Comparison of ENCODE assay signal across 1 cellular context in the genomic region with DNA sequence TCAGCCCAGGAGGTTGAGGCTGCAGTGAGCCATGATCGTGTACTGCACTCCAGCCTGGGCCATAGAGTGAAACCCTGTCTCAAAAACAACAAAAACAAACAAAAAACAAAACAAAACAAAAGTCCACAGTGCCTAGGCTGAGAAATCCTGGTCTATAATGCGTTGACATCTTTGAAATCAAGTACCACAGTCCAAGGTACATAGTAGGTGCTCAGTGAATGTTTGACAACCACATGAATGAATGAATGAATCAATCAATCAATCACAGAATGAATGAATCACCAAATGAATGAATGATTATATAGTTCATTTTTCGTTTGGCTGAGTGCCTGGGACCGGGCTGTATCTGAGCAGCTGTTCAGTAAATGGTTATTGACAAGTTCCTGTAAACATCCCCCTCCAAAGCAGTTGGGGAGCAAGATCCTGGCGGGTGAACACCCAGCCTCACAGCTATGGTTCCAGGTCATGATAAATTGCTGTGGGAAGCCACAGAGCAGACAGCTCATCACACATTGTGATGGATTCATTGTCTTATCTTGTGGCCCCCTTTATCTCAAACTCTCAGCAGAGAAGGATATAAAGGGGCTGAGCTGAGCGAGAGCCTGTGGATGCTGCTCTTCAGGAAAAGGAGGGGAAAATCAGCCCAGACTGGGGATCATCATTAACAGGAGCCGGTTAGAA.
A peak's percentile ranks its signal among the peaks of the same experiment; 100 is the strongest.
TF ChIP-seq lines count a peak whose summit lies in the region.

No MANE protein-coding gene starts in this region.

TF ChIP-seq in K562, 482 proteins besides CTCF, POLR2A, EP300 and RAD21 (continued from another document and continues in another):
- TF ChIP-seq, protein P1, sequence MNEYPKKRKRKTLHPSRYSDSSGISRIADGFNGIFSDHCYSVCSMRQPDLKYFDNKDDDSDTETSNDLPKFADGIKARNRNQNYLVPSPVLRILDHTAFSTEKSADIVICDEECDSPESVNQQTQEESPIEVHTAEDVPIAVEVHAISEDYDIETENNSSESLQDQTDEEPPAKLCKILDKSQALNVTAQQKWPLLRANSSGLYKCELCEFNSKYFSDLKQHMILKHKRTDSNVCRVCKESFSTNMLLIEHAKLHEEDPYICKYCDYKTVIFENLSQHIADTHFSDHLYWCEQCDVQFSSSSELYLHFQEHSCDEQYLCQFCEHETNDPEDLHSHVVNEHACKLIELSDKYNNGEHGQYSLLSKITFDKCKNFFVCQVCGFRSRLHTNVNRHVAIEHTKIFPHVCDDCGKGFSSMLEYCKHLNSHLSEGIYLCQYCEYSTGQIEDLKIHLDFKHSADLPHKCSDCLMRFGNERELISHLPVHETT (CRISPR knock-in tag; conservative IDR thresholded peaks at IDR 0.05 in 1 of 2, IDR thresholded peaks at IDR 0.05 in 1 of 2): 0 out of 4 replicates have a peak, but pooled peaks of 1 of the 2 experiments have one; percentile 36
- TF ChIP-seq LARP7 (IDR thresholded peaks at IDR 0.05): no peak
- TF ChIP-seq IFI16 (CRISPR knock-in tag; IDR thresholded peaks at IDR 0.05): no peak
- TF ChIP-seq, protein P2, sequence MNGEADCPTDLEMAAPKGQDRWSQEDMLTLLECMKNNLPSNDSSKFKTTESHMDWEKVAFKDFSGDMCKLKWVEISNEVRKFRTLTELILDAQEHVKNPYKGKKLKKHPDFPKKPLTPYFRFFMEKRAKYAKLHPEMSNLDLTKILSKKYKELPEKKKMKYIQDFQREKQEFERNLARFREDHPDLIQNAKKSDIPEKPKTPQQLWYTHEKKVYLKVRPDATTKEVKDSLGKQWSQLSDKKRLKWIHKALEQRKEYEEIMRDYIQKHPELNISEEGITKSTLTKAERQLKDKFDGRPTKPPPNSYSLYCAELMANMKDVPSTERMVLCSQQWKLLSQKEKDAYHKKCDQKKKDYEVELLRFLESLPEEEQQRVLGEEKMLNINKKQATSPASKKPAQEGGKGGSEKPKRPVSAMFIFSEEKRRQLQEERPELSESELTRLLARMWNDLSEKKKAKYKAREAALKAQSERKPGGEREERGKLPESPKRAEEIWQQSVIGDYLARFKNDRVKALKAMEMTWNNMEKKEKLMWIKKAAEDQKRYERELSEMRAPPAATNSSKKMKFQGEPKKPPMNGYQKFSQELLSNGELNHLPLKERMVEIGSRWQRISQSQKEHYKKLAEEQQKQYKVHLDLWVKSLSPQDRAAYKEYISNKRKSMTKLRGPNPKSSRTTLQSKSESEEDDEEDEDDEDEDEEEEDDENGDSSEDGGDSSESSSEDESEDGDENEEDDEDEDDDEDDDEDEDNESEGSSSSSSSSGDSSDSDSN (IDR thresholded peaks at IDR 0.05; ENCODE audit: borderline replicate concordance in 1 of 2, low read depth in 2 of 2, low read length in 2 of 2): no peak
- TF ChIP-seq HMG20A (CRISPR knock-in tag; conservative IDR thresholded peaks at IDR 0.05): no peak
- no peak for TF ChIP-seq NFXL1 (CRISPR knock-in tag; IDR thresholded peaks at IDR 0.05)
- TF ChIP-seq, protein P3, sequence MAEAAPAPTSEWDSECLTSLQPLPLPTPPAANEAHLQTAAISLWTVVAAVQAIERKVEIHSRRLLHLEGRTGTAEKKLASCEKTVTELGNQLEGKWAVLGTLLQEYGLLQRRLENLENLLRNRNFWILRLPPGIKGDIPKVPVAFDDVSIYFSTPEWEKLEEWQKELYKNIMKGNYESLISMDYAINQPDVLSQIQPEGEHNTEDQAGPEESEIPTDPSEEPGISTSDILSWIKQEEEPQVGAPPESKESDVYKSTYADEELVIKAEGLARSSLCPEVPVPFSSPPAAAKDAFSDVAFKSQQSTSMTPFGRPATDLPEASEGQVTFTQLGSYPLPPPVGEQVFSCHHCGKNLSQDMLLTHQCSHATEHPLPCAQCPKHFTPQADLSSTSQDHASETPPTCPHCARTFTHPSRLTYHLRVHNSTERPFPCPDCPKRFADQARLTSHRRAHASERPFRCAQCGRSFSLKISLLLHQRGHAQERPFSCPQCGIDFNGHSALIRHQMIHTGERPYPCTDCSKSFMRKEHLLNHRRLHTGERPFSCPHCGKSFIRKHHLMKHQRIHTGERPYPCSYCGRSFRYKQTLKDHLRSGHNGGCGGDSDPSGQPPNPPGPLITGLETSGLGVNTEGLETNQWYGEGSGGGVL (CRISPR knock-in tag; IDR thresholded peaks at IDR 0.05): no peak
- TF ChIP-seq HMGN3 (IDR thresholded peaks at IDR 0.05; ENCODE audit: borderline replicate concordance, extremely low read depth, insufficient read length, low read depth, low read length): no peak
- no peak for TF ChIP-seq FOS (IDR thresholded peaks at IDR 0.05; ENCODE audit: extremely low read depth, insufficient read length)
- TF ChIP-seq NR1H2 (CRISPR knock-in tag; IDR thresholded peaks at IDR 0.05): no peak
- TF ChIP-seq NUFIP1 (IDR thresholded peaks at IDR 0.05; ENCODE audit: partially characterized antibody): no peak
- TF ChIP-seq, protein P4, sequence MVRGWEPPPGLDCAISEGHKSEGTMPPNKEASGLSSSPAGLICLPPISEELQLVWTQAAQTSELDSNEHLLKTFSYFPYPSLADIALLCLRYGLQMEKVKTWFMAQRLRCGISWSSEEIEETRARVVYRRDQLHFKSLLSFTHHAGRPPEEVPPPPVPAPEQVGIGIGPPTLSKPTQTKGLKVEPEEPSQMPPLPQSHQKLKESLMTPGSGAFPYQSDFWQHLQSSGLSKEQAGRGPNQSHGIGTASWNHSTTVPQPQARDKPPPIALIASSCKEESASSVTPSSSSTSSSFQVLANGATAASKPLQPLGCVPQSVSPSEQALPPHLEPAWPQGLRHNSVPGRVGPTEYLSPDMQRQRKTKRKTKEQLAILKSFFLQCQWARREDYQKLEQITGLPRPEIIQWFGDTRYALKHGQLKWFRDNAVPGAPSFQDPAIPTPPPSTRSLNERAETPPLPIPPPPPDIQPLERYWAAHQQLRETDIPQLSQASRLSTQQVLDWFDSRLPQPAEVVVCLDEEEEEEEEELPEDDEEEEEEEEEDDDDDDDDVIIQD (CRISPR knock-in tag; IDR thresholded peaks at IDR 0.05): no peak
- TF ChIP-seq, protein P5, sequence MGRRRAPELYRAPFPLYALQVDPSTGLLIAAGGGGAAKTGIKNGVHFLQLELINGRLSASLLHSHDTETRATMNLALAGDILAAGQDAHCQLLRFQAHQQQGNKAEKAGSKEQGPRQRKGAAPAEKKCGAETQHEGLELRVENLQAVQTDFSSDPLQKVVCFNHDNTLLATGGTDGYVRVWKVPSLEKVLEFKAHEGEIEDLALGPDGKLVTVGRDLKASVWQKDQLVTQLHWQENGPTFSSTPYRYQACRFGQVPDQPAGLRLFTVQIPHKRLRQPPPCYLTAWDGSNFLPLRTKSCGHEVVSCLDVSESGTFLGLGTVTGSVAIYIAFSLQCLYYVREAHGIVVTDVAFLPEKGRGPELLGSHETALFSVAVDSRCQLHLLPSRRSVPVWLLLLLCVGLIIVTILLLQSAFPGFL (CRISPR knock-in tag; IDR thresholded peaks at IDR 0.05): no peak
- no peak for TF ChIP-seq NFRKB (IDR thresholded peaks at IDR 0.05; ENCODE audit: low read depth)
- no peak for TF ChIP-seq MCM5 (IDR thresholded peaks at IDR 0.05; ENCODE audit: low read depth)
- TF ChIP-seq NFE2L1 (tag; IDR thresholded peaks at IDR 0.05; ENCODE audit: borderline replicate concordance, low read depth): no peak
- TF ChIP-seq SRSF1 (IDR thresholded peaks at IDR 0.05; ENCODE audit: low read depth, low read length): no peak
- no peak for TF ChIP-seq ADNP (tag; IDR thresholded peaks at IDR 0.05)
- no peak for TF ChIP-seq ELF1 (tag; IDR thresholded peaks at IDR 0.05)
- TF ChIP-seq PHB2 (IDR thresholded peaks at IDR 0.05; ENCODE audit: low read depth): no peak
- TF ChIP-seq, protein P6, sequence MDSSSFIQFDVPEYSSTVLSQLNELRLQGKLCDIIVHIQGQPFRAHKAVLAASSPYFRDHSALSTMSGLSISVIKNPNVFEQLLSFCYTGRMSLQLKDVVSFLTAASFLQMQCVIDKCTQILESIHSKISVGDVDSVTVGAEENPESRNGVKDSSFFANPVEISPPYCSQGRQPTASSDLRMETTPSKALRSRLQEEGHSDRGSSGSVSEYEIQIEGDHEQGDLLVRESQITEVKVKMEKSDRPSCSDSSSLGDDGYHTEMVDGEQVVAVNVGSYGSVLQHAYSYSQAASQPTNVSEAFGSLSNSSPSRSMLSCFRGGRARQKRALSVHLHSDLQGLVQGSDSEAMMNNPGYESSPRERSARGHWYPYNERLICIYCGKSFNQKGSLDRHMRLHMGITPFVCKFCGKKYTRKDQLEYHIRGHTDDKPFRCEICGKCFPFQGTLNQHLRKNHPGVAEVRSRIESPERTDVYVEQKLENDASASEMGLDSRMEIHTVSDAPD (CRISPR knock-in tag; IDR thresholded peaks at IDR 0.05): no peak
- TF ChIP-seq NFE2 (IDR thresholded peaks at IDR 0.05; ENCODE audit: low read depth): peak; percentile 57; the same call in 1 of the 2 replicates
- TF ChIP-seq STAG1 (CRISPR knock-in tag; IDR thresholded peaks at IDR 0.05; ENCODE audit: borderline replicate concordance): no peak
- no peak for TF ChIP-seq KLF6 (CRISPR knock-in tag; IDR thresholded peaks at IDR 0.05; ENCODE audit: borderline replicate concordance)
- TF ChIP-seq, protein P7, sequence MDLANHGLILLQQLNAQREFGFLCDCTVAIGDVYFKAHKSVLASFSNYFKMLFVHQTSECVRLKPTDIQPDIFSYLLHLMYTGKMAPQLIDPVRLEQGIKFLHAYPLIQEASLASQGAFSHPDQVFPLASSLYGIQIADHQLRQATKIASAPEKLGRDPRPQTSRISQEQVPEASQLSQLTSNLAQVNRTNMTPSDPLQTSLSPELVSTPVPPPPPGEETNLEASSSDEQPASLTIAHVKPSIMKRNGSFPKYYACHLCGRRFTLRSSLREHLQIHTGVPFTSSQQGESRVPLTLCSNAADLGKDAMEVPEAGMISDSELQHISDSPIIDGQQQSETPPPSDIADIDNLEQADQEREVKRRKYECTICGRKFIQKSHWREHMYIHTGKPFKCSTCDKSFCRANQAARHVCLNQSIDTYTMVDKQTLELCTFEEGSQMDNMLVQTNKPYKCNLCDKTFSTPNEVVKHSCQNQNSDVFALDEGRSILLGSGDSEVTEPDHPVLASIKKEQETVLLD (IDR thresholded peaks at IDR 0.05): no peak
- TF ChIP-seq, protein P8, sequence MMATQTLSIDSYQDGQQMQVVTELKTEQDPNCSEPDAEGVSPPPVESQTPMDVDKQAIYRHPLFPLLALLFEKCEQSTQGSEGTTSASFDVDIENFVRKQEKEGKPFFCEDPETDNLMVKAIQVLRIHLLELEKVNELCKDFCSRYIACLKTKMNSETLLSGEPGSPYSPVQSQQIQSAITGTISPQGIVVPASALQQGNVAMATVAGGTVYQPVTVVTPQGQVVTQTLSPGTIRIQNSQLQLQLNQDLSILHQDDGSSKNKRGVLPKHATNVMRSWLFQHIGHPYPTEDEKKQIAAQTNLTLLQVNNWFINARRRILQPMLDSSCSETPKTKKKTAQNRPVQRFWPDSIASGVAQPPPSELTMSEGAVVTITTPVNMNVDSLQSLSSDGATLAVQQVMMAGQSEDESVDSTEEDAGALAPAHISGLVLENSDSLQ (IDR thresholded peaks at IDR 0.05): peak; percentile 86
- TF ChIP-seq RBM17 (IDR thresholded peaks at IDR 0.05; ENCODE audit: borderline replicate concordance, low read depth, low read length): no peak
- TF ChIP-seq SP2 (IDR thresholded peaks at IDR 0.05; ENCODE audit: extremely low read depth, low read depth, low read length, poor library complexity, severe bottlenecking): no peak
- no peak for TF ChIP-seq EZH2 (IDR thresholded peaks at IDR 0.05; ENCODE audit: borderline replicate concordance, low read depth, low read length)
- peak; percentile 75 to 94; a peak in 3 of 4 replicates for TF ChIP-seq RCOR1 (IDR thresholded peaks at IDR 0.05; ENCODE audit: borderline replicate concordance in 1 of 2, low read depth in 2 of 2, low read length in 2 of 2)
- TF ChIP-seq, protein P9, sequence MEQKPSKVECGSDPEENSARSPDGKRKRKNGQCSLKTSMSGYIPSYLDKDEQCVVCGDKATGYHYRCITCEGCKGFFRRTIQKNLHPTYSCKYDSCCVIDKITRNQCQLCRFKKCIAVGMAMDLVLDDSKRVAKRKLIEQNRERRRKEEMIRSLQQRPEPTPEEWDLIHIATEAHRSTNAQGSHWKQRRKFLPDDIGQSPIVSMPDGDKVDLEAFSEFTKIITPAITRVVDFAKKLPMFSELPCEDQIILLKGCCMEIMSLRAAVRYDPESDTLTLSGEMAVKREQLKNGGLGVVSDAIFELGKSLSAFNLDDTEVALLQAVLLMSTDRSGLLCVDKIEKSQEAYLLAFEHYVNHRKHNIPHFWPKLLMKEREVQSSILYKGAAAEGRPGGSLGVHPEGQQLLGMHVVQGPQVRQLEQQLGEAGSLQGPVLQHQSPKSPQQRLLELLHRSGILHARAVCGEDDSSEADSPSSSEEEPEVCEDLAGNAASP (IDR thresholded peaks at IDR 0.05): no peak
- TF ChIP-seq PCBP1 (IDR thresholded peaks at IDR 0.05; ENCODE audit: low read depth, low read length, poor library complexity, severe bottlenecking): no peak
- TF ChIP-seq, protein P10, sequence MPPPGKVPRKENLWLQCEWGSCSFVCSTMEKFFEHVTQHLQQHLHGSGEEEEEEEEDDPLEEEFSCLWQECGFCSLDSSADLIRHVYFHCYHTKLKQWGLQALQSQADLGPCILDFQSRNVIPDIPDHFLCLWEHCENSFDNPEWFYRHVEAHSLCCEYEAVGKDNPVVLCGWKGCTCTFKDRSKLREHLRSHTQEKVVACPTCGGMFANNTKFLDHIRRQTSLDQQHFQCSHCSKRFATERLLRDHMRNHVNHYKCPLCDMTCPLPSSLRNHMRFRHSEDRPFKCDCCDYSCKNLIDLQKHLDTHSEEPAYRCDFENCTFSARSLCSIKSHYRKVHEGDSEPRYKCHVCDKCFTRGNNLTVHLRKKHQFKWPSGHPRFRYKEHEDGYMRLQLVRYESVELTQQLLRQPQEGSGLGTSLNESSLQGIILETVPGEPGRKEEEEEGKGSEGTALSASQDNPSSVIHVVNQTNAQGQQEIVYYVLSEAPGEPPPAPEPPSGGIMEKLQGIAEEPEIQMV (tag; conservative IDR thresholded peaks at IDR 0.05; ENCODE audit: low read depth): no peak
- peak in 1 of 2 experiments; percentile 78; a peak in 2 of 4 replicates for TF ChIP-seq MAZ (CRISPR knock-in tag; conservative IDR thresholded peaks at IDR 0.05 in 1 of 2, IDR thresholded peaks at IDR 0.05 in 1 of 2)
- TF ChIP-seq DMBX1 (CRISPR knock-in tag; IDR thresholded peaks at IDR 0.05; ENCODE audit: borderline replicate concordance): peak; percentile 29; the same call in 1 of the 2 replicates
- TF ChIP-seq, protein P11, sequence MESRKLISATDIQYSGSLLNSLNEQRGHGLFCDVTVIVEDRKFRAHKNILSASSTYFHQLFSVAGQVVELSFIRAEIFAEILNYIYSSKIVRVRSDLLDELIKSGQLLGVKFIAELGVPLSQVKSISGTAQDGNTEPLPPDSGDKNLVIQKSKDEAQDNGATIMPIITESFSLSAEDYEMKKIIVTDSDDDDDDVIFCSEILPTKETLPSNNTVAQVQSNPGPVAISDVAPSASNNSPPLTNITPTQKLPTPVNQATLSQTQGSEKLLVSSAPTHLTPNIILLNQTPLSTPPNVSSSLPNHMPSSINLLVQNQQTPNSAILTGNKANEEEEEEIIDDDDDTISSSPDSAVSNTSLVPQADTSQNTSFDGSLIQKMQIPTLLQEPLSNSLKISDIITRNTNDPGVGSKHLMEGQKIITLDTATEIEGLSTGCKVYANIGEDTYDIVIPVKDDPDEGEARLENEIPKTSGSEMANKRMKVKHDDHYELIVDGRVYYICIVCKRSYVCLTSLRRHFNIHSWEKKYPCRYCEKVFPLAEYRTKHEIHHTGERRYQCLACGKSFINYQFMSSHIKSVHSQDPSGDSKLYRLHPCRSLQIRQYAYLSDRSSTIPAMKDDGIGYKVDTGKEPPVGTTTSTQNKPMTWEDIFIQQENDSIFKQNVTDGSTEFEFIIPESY (CRISPR knock-in tag; IDR thresholded peaks at IDR 0.05): no peak
- TF ChIP-seq ZNF696 (CRISPR knock-in tag; conservative IDR thresholded peaks at IDR 0.05): no peak
- peak; percentile 67 for TF ChIP-seq DPF2 (IDR thresholded peaks at IDR 0.05)
- peak; percentile 98 for TF ChIP-seq MECOM (CRISPR knock-in tag; IDR thresholded peaks at IDR 0.05)
